Comparison of ENCODE assay signal across 24 cellular contexts in the genomic region with DNA sequence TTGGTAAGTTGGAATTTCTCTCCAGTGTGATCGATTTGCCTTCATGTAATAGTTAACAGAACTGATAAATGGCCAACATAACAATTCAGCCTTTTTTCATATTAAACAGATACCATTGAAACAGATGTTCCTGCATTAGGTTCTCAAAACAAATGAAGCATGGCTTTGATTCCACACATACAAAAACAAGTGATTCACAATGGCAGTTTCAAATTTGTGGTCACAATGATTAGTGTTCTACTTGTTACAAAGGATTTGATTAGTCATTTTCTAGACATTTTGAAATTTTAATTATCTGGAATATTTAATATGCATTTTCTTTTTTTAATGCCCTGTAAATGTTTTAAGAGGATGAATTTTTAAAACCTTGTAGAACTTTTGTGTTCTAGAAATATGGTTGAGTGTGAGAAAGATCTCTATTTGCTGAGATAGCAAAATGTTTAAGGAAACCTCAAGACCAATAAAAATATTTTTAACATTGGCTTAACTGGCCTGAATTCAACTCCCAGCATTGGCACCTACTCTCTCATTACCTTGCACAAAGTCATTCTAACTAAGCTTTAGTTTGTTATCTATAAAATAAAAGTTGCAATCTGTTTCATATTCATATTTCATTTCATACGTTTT. TPM values are rescaled to one million over a fixed set of nuclear protein-coding genes. Genes with fewer than 3 reads are reported as not detected.
"Had no signal": no experiment of that assay in that cellular context is flagged by ENCODE, and none has a peak within 500 bp of the region (broad histone marks: within the 10 kb centered on the region; RNA-seq: fewer than 3 reads in every experiment).

No MANE protein-coding gene starts in this region.

- ATAC-seq: heart left ventricle; naive thymus-derived CD4-positive, alpha-beta T cell had no signal

- H3K27me3 ChIP-seq: esophagus muscularis mucosa, heart left ventricle, sigmoid colon, suprapubic skin, thyroid gland, uterus had no signal

- H2AFZ ChIP-seq: parathyroid adenoma had no signal

- H3K79me2 ChIP-seq: parathyroid adenoma had no signal

- H3K9me3 ChIP-seq: prostate gland, sigmoid colon, suprapubic skin, thyroid gland, uterus had no signal

- H3K36me3 ChIP-seq: esophagus muscularis mucosa, heart left ventricle, prostate gland, sigmoid colon, suprapubic skin, thyroid gland, uterus had no signal

- H3K9ac ChIP-seq: parathyroid adenoma had no signal

- H3K27ac ChIP-seq: coronary artery, esophagus muscularis mucosa, heart left ventricle, parathyroid adenoma, prostate gland, sigmoid colon, suprapubic skin, thyroid gland, uterus had no signal

- H3K4me3 ChIP-seq: coronary artery, esophagus muscularis mucosa, heart left ventricle, prostate gland, sigmoid colon, suprapubic skin, thyroid gland, uterus had no signal

- DNase-seq: effector CD4-positive, alpha-beta T cell; heart left ventricle; hippocampal formation; kidney glomerular epithelial cell; mesendoderm; naive thymus-derived CD4-positive, alpha-beta T cell; nephron progenitor cell; sigmoid colon; small intestine; stimulated activated CD4-positive, alpha-beta T cell treated with anti-CD3 and anti-CD28 coated beads, Interleukin-2, amount 100 ng/mL, for 48 hours; stimulated activated naive CD4-positive, alpha-beta T cell treated with Interleukin-2 at 50 U/mL for 16 hours; thyroid gland; uterus had no signal

- H3K4me1 ChIP-seq: esophagus muscularis mucosa, heart left ventricle, parathyroid adenoma, prostate gland, sigmoid colon, suprapubic skin, thyroid gland, uterus had no signal

RNA-seq across cellular contexts. Expression of a gene that starts 18.9 kb away (rescaled TPM):
- total RNA-seq: chondrocyte; dermis microvascular lymphatic vessel endothelial cell; glomerular endothelial cell; liver; lung microvascular endothelial cell; naive thymus-derived CD4-positive, alpha-beta T cell; omental fat pad; suprapubic skin; thyroid gland had no signal
- polyA plus RNA-seq: heart left ventricle; liver; naive thymus-derived CD4-positive, alpha-beta T cell had no signal
